Comparison of ENCODE assay signal across 2 cellular contexts in genomic region chr10:34967411-34967880, GRCh38.
TF ChIP-seq lines count a peak whose summit lies in the region.

No MANE protein-coding gene starts in this region.

TF ChIP-seq in IMR-90, 13 proteins besides CTCF, POLR2A, EP300 and RAD21 (continued from another document):
- TF ChIP-seq CEBPB (IDR thresholded peaks at IDR 0.05; ENCODE audit: low read depth, low read length) (no peak), MXI1 (IDR thresholded peaks at IDR 0.05; ENCODE audit: borderline replicate concordance, low read depth, low read length) (no peak), CHD1 (IDR thresholded peaks at IDR 0.05; ENCODE audit: low read depth, low read length) (no peak), USF2 (IDR thresholded peaks at IDR 0.05; ENCODE audit: low read depth, low read length) (no peak), BHLHE40 (IDR thresholded peaks at IDR 0.05; ENCODE audit: low read depth, low read length) (no peak), RCOR1 (IDR thresholded peaks at IDR 0.05; ENCODE audit: insufficient replicate concordance, low read length) (no peak), ELK1 (IDR thresholded peaks at IDR 0.05; ENCODE audit: borderline replicate concordance, low read depth, low read length) (no peak), NFE2L2 (IDR thresholded peaks at IDR 0.05; ENCODE audit: low read depth, low read length) (no peak), RFX5 (IDR thresholded peaks at IDR 0.05; ENCODE audit: low read depth, low read length) (no peak), MAZ (IDR thresholded peaks at IDR 0.05; ENCODE audit: borderline replicate concordance, low read depth, low read length) (no peak), SMC3 (IDR thresholded peaks at IDR 0.05; ENCODE audit: low read depth, low read length) (no peak), FOS (IDR thresholded peaks at IDR 0.05; ENCODE audit: low read depth, low read length) (no peak)

TF ChIP-seq in H1, 55 proteins besides CTCF, POLR2A, EP300 and RAD21 (continued from another document):
- no peak for TF ChIP-seq EZH2 (IDR thresholded peaks at IDR 0.05; ENCODE audit: low read depth, low read length, severe bottlenecking)
- no peak for TF ChIP-seq GTF2F1 (IDR thresholded peaks at IDR 0.05; ENCODE audit: borderline replicate concordance, low read depth, low read length)
- TF ChIP-seq SP2 (IDR thresholded peaks at IDR 0.05; ENCODE audit: low read length) = no peak
- TF ChIP-seq SAP30 (IDR thresholded peaks at IDR 0.05; ENCODE audit: insufficient read depth, insufficient replicate concordance, low read length) = no peak
- no peak for TF ChIP-seq SP4 (IDR thresholded peaks at IDR 0.05; ENCODE audit: low read length)
- no peak for TF ChIP-seq SIN3A (conservative IDR thresholded peaks at IDR 0.05 in 1 of 2, IDR thresholded peaks at IDR 0.05 in 1 of 2; ENCODE audit: low read depth in 1 of 2, low read length in 2 of 2)
- TF ChIP-seq TBP (IDR thresholded peaks at IDR 0.05; ENCODE audit: low read depth, low read length) = no peak
- no peak for TF ChIP-seq CEBPB (IDR thresholded peaks at IDR 0.05; ENCODE audit: low read depth, low read length)
- TF ChIP-seq NANOG (IDR thresholded peaks at IDR 0.05; ENCODE audit: insufficient read depth, low read depth, low read length, poor library complexity, severe bottlenecking) = no peak
- TF ChIP-seq ZNF274 (IDR thresholded peaks at IDR 0.05; ENCODE audit: borderline replicate concordance, extremely low read depth, low read length) = no peak
- no peak for TF ChIP-seq SIRT6 (IDR thresholded peaks at IDR 0.05; ENCODE audit: low read length)
- no peak for TF ChIP-seq YY1 (IDR thresholded peaks at IDR 0.05; ENCODE audit: low read depth, low read length)
- no peak for TF ChIP-seq SIX5 (IDR thresholded peaks at IDR 0.05; ENCODE audit: low read depth, low read length)
- TF ChIP-seq GABPA (IDR thresholded peaks at IDR 0.05; ENCODE audit: borderline replicate concordance, insufficient read depth, low read length) = no peak
- TF ChIP-seq BACH1 (IDR thresholded peaks at IDR 0.05; ENCODE audit: low read length) = no peak
